In genomic region chr5:21880164-21880563, GRCh38 we compare ENCODE assay signal across 8 cellular contexts.
"Had no signal": no experiment of that assay in that cellular context is flagged by ENCODE, and none has a peak within 500 bp of the region (broad histone marks: within the 10 kb centered on the region; RNA-seq: fewer than 3 reads in every experiment).

No MANE protein-coding gene starts in this region.

- H3K9ac ChIP-seq: KMS-11 had no signal

- H3K27ac ChIP-seq: HL-60, KMS-11 had no signal

- H3K4me3 Mint-ChIP-seq: IgD-negative memory B cell had no signal

- H3K27me3 Mint-ChIP-seq: IgD-negative memory B cell had no signal

- H3K4me3 ChIP-seq: K562 had no signal

- H3K4me1 Mint-ChIP-seq: IgD-negative memory B cell had no signal

- DNase-seq: IMR-90, KBM-7, KG1 had no signal

- H3K27ac Mint-ChIP-seq: IgD-negative memory B cell had no signal

- ATAC-seq: HepG2, K562 had no signal

- H3K4me2 ChIP-seq: KMS-11 had no signal

- H3K36me3 Mint-ChIP-seq: IgD-negative memory B cell had no signal
